8 cellular contexts compared by ENCODE assay signal in the genomic region with DNA sequence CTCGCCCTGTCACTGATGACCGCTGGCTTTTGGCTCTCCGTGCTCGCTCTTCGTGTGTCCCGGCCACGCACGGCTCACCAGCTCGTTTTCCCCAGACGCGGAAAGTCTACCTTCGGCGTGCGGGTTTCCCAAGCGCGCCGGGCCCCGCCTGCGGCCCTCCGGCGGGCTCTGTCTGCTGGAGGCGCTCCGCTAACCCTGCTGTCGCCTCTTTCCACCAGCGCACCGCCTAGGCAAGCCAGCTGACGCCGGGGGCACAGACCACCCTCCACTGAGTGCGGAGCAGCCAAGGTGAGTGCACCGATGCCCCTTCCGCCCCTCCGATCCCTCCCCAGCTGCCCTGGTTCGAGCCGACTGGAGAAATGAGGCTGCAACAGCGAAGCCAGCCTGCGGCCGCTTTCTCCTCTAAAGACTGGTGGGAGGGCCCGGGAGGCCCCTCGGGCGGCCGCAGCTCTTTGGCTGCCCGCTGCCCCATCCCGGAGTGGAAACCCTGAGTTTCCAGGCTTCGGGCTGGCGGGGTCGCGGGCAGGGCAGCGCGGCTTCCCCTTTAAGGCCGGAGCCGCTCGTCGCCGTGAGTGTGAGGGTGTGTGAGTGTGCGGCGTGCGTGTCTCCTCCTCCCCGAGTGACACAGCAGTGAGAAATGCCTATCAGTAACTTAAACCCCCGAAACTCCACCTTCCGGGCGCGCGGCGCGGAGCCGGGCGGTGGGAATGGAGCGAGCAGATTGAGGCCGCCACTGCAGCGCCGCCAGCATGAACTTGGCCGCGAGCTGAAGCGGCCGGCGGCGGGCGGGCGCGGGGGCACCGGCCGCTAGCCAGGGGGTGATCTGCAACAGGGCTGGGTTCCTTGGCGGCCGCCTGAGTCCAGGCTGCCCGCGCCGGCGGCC. TPM values are rescaled to one million over a fixed set of nuclear protein-coding genes. Genes with fewer than 3 reads are reported as not detected.
A peak's percentile ranks its signal among the peaks of the same experiment; 100 is the strongest.
DNase-seq lines count a peak whose midpoint lies in the region; ATAC-seq and TF ChIP-seq lines count a peak whose summit lies in the region.

MAMLD1 (plus strand) TSS at position 719 of the 883 bp plus-strand sequence. CDS start 82,200 bp downstream, outside the sequence.

- no peaks in the 10 kb centered on the region for H3K36me3 Mint-ChIP-seq in osteocyte (ENCODE audit: unreplicated experiment)

- H3K4me3 ChIP-seq in SK-N-SH (ENCODE audit: low read depth in 2 of 2, low read length in 1 of 2): peak within 1 kb of the TSS; percentile 58 to 68
- H3K4me3 ChIP-seq in heart left ventricle: peak within 1 kb of the TSS; percentile 19 to 86 (median 64)
- peak within 1 kb of the TSS; percentile 26 to 31 for H3K4me3 ChIP-seq in aorta (ENCODE audit: low read length in 2 of 2)

- H3K4me3 Mint-ChIP-seq in osteocyte (ENCODE audit: unreplicated experiment): peak within 1 kb of the TSS; percentile 88

- no peaks in the 10 kb centered on the region for H4K20me1 ChIP-seq in SK-N-SH (ENCODE audit: insufficient read depth)

- CTCF ChIA-PET in SK-N-SH (lab: Yijun Ruan, JAX): interaction anchor here (0.7 to 4.8 kb wide), 7 partner anchors 11 to 424 kb away, joined by 3 to 18 read pairs (median 3); partner anchors contain the start of gene EOLA2

- peak in 1 of 2 donors; percentile 65 for TF ChIP-seq POLR2A in heart left ventricle (IDR thresholded peaks at IDR 0.05)

- peaks cover 13% of the 10 kb centered on the region for H3K4me1 Mint-ChIP-seq in osteocyte (ENCODE audit: unreplicated experiment)

- H3K9me3 ChIP-seq in SK-N-SH (no peaks in the 10 kb centered on the region), heart left ventricle (no peaks in the 10 kb centered on the region), aorta (ENCODE audit: control insufficient read depth, low read length) (no peaks in the 10 kb centered on the region)

- peak within 1 kb of the TSS; percentile 72 for H3K27ac Mint-ChIP-seq in osteocyte (ENCODE audit: unreplicated experiment)

- H3K9ac ChIP-seq in SK-N-SH: peak within 1 kb of the TSS; percentile 68

- no peak for TF ChIP-seq EP300 in SK-N-SH (IDR thresholded peaks at IDR 0.05; ENCODE audit: borderline replicate concordance in 1 of 2, low read depth in 1 of 2, low read length in 1 of 2)

- no peaks in the 10 kb centered on the region for H3K27me3 Mint-ChIP-seq in osteocyte (ENCODE audit: unreplicated experiment)

- DNase-seq in NCI-H748 (lab: John Stamatoyannopoulos, UW; ENCODE audit: unreplicated experiment): peak; percentile 45
- no peak for DNase-seq in NCI-H748 treated with DMSO at 0.1 percent for 48 hours (lab: John Stamatoyannopoulos, UW)
- peak; percentile 53 for DNase-seq in SK-N-SH
- peak; percentile 41 for DNase-seq in amniotic stem cell (lab: John Stamatoyannopoulos, UW)
- peak; percentile 69 to 80 (median 76) for DNase-seq in heart left ventricle
- peak; percentile 89 for DNase-seq in osteocyte (ENCODE audit: extremely low spot score, unreplicated experiment)
- DNase-seq in aorta: peak; percentile 86 to 91
- no peak for DNase-seq in HT-29 (ENCODE audit: low spot score)

- no peak for TF ChIP-seq RAD21 in SK-N-SH (IDR thresholded peaks at IDR 0.05; ENCODE audit: low read length)

- H3K9me3 Mint-ChIP-seq in osteocyte (ENCODE audit: unreplicated experiment): peaks cover 6% of the 10 kb centered on the region

- H3K4me1 ChIP-seq in SK-N-SH (ENCODE audit: control insufficient read depth in 1 of 2, insufficient read depth in 2 of 2, low read depth in 1 of 2, low read length in 1 of 2) (peaks cover 0 to 16% of the 10 kb centered on the region in 2 experiments; a peak in 1 of 4 replicates), heart left ventricle (peaks cover 0 to 20% (median 5%) of the 10 kb centered on the region in 12 donors), aorta (ENCODE audit: control insufficient read depth in 1 of 2, insufficient read depth in 2 of 2, low read length in 2 of 2) (no peaks in the 10 kb centered on the region)

- POLR2A ChIA-PET in SK-N-SH (lab: Yijun Ruan, JAX): no interaction called here

- peaks cover 36% of the 10 kb centered on the region for H3K79me2 ChIP-seq in SK-N-SH (ENCODE audit: insufficient read depth)

- ATAC-seq in heart left ventricle (peak; percentile 65 to 78 (median 72)), aorta (ENCODE audit: low FRiP score) (peak; percentile 78)

- H3F3A ChIP-seq in SK-N-SH (replicated peaks; ENCODE audit: insufficient read depth): peaks cover 6% of the 10 kb centered on the region

- H3K36me3 ChIP-seq in SK-N-SH (replicated peaks in 1 of 2; ENCODE audit: control insufficient read depth in 1 of 2, insufficient read depth in 2 of 2, low read length in 1 of 2) (no peaks in the 10 kb centered on the region), heart left ventricle (no peaks in the 10 kb centered on the region), aorta (ENCODE audit: control insufficient read depth in 1 of 2, insufficient read depth in 2 of 2, low read length in 1 of 2) (no peaks in the 10 kb centered on the region)

- intact Hi-C loops in heart left ventricle (cut with DNase I): loop anchor here in 9 of 10 donors (1.0 to 10.0 kb wide), 12 partner anchors 112 to 401 kb away; partner anchors contain the start of gene MTMR1 (in 1 of the 9)
- intact Hi-C loops in aorta (cut with DNase I): loop anchor here (5.0 to 10.0 kb wide), 7 partner anchors 124 to 411 kb away; no protein-coding TSS in a partner anchor

- peak within 1 kb of the TSS in 1 of 2 experiments; percentile 65; a peak in 2 of 4 replicates for H3K27ac ChIP-seq in SK-N-SH (ENCODE audit: low read depth in 2 of 2, low read length in 1 of 2)
- peak within 1 kb of the TSS in 11 of 12 donors; percentile 55 to 90 (median 78) for H3K27ac ChIP-seq in heart left ventricle
- peak within 1 kb of the TSS; percentile 5 to 73 for H3K27ac ChIP-seq in aorta (ENCODE audit: low read depth in 1 of 2, low read length in 2 of 2)

- peak within 1 kb of the TSS; percentile 87 for H3K4me2 ChIP-seq in SK-N-SH

- WGBS in SK-N-SH (ENCODE audit: low lambda C conversion rate): 36% methylated on average over 55 of the region's 88 CpGs
- WGBS in heart left ventricle, 4 donors: 0 to 41% (median 14%) methylated on average over 26 to 88 of the region's 88 CpGs
- 0 to 29% methylated on average over 83 to 88 of the region's 88 CpGs for WGBS in aorta, 2 donors

- H3K27me3 ChIP-seq in SK-N-SH (ENCODE audit: insufficient read depth) (no peaks in the 10 kb centered on the region; the same call in 1 of the 2 replicates), heart left ventricle (peaks cover 0 to 43% (median 0%) of the 10 kb centered on the region in 9 donors), aorta (ENCODE audit: control insufficient read depth in 1 of 2, insufficient read depth in 2 of 2, low read length in 1 of 2) (no peaks in the 10 kb centered on the region)

- TF ChIP-seq CTCF in SK-N-SH (IDR thresholded peaks at IDR 0.05) (0 out of 2 replicates have a peak, but pooled peaks have one; percentile 6), heart left ventricle (IDR thresholded peaks at IDR 0.05) (peak in 5 of 12 donors; percentile 13 to 31 (median 16)), osteocyte (IDR thresholded peaks at IDR 0.05) (peak; percentile 29)

- H2AFZ ChIP-seq in SK-N-SH (ENCODE audit: low read depth): peak within 1 kb of the TSS; percentile 65; the same call in 1 of the 2 replicates

- H3K9me2 ChIP-seq in SK-N-SH: no peaks in the 10 kb centered on the region

TF ChIP-seq in SK-N-SH, 30 proteins besides CTCF, POLR2A, EP300 and RAD21:
- TF ChIP-seq JUND (IDR thresholded peaks at IDR 0.05) (no peak), FOSL2 (IDR thresholded peaks at IDR 0.05; ENCODE audit: borderline replicate concordance, low read depth) (peak; percentile 4; the same call in 1 of the 2 replicates), TAF1 (IDR thresholded peaks at IDR 0.05; ENCODE audit: borderline replicate concordance, low read depth, low read length) (peak; percentile 43; the same call in 1 of the 2 replicates), RXRA (IDR thresholded peaks at IDR 0.05; ENCODE audit: borderline replicate concordance, low read depth) (no peak)
- TF ChIP-seq, protein P1, sequence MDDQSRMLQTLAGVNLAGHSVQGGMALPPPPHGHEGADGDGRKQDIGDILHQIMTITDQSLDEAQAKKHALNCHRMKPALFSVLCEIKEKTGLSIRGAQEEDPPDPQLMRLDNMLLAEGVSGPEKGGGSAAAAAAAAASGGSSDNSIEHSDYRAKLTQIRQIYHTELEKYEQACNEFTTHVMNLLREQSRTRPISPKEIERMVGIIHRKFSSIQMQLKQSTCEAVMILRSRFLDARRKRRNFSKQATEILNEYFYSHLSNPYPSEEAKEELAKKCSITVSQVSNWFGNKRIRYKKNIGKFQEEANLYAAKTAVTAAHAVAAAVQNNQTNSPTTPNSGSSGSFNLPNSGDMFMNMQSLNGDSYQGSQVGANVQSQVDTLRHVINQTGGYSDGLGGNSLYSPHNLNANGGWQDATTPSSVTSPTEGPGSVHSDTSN (IDR thresholded peaks at IDR 0.05): 0 out of 2 replicates have a peak, but pooled peaks have one; percentile 16
- TF ChIP-seq, protein P2, sequence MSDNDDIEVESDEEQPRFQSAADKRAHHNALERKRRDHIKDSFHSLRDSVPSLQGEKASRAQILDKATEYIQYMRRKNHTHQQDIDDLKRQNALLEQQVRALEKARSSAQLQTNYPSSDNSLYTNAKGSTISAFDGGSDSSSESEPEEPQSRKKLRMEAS (IDR thresholded peaks at IDR 0.05; ENCODE audit: low read depth): peak; percentile 63

RNA-seq across cellular contexts. Expression of gene MAMLD1, which starts in this region (rescaled TPM):
- polyA plus RNA-seq in SK-N-SH (2012; rRNA removed) (2.9 and 4.4 TPM in 2 replicates), heart left ventricle (1 to 10 TPM; 1.4 TPM), aorta (1 to 10 TPM; 1.8 to 7.5 TPM)
- polyA plus RNA-seq in SK-N-SH (2012; cell fraction: cytosol; rRNA removed): 2.8 and 2.9 TPM in 2 replicates
- 20.1 and 20.2 TPM in 2 replicates for polyA plus RNA-seq in SK-N-SH (2012; cell fraction: nucleus; rRNA removed)
- total RNA-seq in heart left ventricle (1 to 10 TPM; 1.2 to 3.0 (median 1.5) TPM), osteocyte (13.2 and 13.4 TPM in 2 replicates), aorta (1 to 10 TPM; 7.9 to 8.5 TPM)
- total RNA-seq in HT-29 (2014; rRNA removed; shearing (Covaris generic)): 0.08 and 0.15 TPM in 2 replicates

Comparison
In these comparisons a context has a peak if more than half of its experiments do, and no peak if none do; other contexts are left out.
1. DNase-seq: peak in NCI-H748 (single experiment), SK-N-SH (single experiment), amniotic stem cell (single experiment), heart left ventricle (5 of 5), osteocyte (single experiment) and aorta (2 of 2); none in NCI-H748 treated with DMSO at 0.1 percent for 48 hours (single experiment) and HT-29 (single experiment).
2. Peak in every context shown above with its lines, with median percentiles within 50 percentile points of each other: H3K4me3 ChIP-seq.